ENCODE assay signal across 11 cellular contexts in the genomic region with DNA sequence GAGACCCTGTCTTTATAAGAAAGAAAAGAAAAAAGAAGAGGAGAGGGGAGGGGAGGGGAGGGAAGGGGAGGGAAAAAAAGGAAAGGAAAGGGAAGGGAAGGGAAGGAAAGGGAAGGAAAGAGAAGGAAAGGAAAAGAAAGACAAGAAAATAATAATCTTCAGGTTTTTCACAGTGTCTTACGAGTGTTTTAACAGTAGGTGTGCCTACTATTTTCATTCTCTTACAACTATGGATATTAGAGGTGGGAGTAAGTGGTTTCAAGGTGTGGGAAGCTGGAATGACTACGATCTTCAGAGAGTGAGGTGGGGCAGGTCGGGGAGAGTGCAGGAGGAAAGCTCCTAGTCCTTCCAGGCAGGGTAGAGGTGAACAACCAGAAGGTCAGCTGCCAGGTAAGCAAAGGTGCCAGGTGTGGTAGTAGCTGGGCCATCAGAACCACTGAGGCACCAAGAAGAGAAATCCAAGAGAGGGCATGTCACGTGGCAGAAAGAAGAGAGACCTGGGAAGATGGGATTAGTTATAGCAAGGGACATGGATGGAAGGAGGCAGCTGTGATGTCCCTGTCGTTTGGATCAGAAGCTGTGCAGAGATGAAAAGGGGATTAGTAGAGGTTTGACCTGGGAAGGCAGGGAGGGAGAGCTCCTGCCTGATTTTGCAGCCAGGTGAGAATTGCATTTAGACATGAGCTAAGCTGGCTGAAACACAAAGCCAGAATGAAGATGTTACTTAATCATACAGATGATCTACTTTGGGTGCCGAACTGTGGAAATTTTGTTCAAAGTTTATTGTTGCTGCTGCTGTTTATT.
"Had no signal": no experiment of that assay in that cellular context is flagged by ENCODE, and none has a peak within 500 bp of the region (broad histone marks: within the 10 kb centered on the region; RNA-seq: fewer than 3 reads in every experiment).

No MANE protein-coding gene starts in this region.

- H3K4me3 Mint-ChIP-seq: activated naive CD8-positive, alpha-beta T cell treated with anti-CD3 and anti-CD28 coated beads for 36 hours; memory B cell; nephron; T-helper 2 cell treated with Interferon-gamma antibody and Interleukin-4, amounts not matched to agents 5 μg/mL and 100 μg/mL, for 36 hours had no signal

- H3K27ac ChIP-seq: brain microvascular endothelial cell, transverse colon had no signal

- DNase-seq: activated CD4-positive, alpha-beta T cell treated with anti-CD3 and anti-CD28 coated beads, Interleukin-2, amount 50 U/mL, for 4 hours; activated effector memory CD4-positive, alpha-beta T cell treated with anti-CD3 and anti-CD28 coated beads, Interleukin-2, amount 50 U/mL, for 16 hours; activated naive CD8-positive, alpha-beta T cell treated with anti-CD3 and anti-CD28 coated beads for 36 hours; activated T-cell treated with anti-CD3 and anti-CD28 coated beads, Interleukin-2, amount 50 U/mL, for 1 hour; brain microvascular endothelial cell; stimulated activated CD4-positive, alpha-beta T cell treated with anti-CD3 and anti-CD28 coated beads, Interleukin-4, amount 100 ng/mL, for 4 hours; transverse colon had no signal

- H3K4me1 ChIP-seq: transverse colon had no signal

- H3K9me3 ChIP-seq: transverse colon had no signal

- H3K27me3 ChIP-seq: brain microvascular endothelial cell, transverse colon had no signal

- ATAC-seq: activated CD4-positive, CD25-positive, alpha-beta regulatory T cell treated with anti-CD3 and anti-CD28 coated beads, Interleukin-2, amount 50 U/mL, for 24 hours had no signal

- H3K27me3 Mint-ChIP-seq: activated naive CD8-positive, alpha-beta T cell treated with anti-CD3 and anti-CD28 coated beads for 36 hours; memory B cell had no signal

- H3K9me3 Mint-ChIP-seq: activated naive CD8-positive, alpha-beta T cell treated with anti-CD3 and anti-CD28 coated beads for 36 hours; memory B cell; nephron; T-helper 2 cell treated with Interferon-gamma antibody and Interleukin-4, amounts not matched to agents 5 μg/mL and 100 μg/mL, for 36 hours had no signal

- H3K36me3 ChIP-seq: brain microvascular endothelial cell, transverse colon had no signal

- H3K4me3 ChIP-seq: transverse colon had no signal

- H3K27ac Mint-ChIP-seq: activated naive CD8-positive, alpha-beta T cell treated with anti-CD3 and anti-CD28 coated beads for 36 hours; memory B cell; nephron; T-helper 2 cell treated with Interferon-gamma antibody and Interleukin-4, amounts not matched to agents 5 μg/mL and 100 μg/mL, for 36 hours had no signal
